8 cellular contexts compared by ENCODE assay signal in the genomic region with DNA sequence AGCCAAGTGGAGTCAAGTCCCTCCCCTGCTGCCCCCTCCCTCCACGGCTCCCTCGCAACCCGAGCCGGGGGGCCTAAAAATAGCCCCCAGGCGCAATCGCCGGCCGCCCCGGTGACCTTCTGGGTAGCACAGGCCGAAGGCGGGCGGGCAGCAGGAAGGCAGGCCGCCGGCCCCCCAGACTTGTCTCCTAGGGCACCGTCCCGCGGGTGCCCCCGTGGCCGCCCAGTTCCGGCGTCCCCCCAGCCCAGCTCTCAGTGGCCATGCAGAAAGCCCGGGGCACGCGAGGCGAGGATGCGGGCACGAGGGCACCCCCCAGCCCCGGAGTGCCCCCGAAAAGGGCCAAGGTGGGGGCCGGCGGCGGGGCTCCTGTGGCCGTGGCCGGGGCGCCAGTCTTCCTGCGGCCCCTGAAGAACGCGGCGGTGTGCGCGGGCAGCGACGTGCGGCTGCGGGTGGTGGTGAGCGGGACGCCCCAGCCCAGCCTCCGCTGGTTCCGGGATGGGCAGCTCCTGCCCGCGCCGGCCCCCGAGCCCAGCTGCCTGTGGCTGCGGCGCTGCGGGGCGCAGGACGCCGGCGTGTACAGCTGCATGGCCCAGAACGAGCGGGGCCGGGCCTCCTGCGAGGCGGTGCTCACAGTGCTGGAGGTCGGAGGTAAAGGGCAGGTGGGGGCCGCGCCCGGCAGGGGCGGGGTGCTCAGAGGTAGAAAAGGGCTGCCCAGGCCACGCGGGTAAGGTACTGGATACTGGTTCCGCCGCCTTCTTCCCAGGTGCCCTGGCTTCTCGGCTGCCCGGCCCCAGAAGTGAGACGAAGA. TPM values are rescaled to one million over a fixed set of nuclear protein-coding genes. Genes with fewer than 3 reads are reported as not detected.
DNase-seq lines count a peak whose midpoint lies in the region; ATAC-seq and TF ChIP-seq lines count a peak whose summit lies in the region.

SPEG (plus strand) TSS at position 126 of the 808 bp plus-strand sequence; CDS start at position 261, 135 bp downstream.

- 56% methylated on average over 6 of the region's 77 CpGs for WGBS in esophagus muscularis mucosa
- 19% methylated on average over 44 of the region's 77 CpGs; no CpG with 5 or more reads in 1 of the 2 donors for WGBS in transverse colon (ENCODE audit: low coverage in 1 of 2), 2 donors

- H3K4me3 ChIP-seq in esophagus muscularis mucosa: peak within 1 kb of the TSS; percentile 53 to 63 (median 57)
- H3K4me3 ChIP-seq in mucosa of rectum (ENCODE audit: low read length in 2 of 2): no peak within 1 kb of the TSS
- H3K4me3 ChIP-seq in transverse colon: peak within 1 kb of the TSS in 2 of 4 donors; percentile 14 to 24

- H3K27me3 ChIP-seq in esophagus muscularis mucosa: peaks cover 0 to 24% (median 0%) of the 10 kb centered on the region in 4 donors
- peaks cover 17 to 31% of the 10 kb centered on the region in 2 donors for H3K27me3 ChIP-seq in mucosa of rectum (ENCODE audit: control insufficient read depth in 2 of 2, insufficient read depth in 2 of 2, low read length in 2 of 2)
- H3K27me3 ChIP-seq in transverse colon: peaks cover 48% of the 10 kb centered on the region

- ATAC-seq in HG02970 (IDR thresholded peaks at IDR 0.05; ENCODE audit: low FRiP score, unreplicated experiment): no peak

- intact Hi-C loops in esophagus muscularis mucosa (cut with DNase I): no loop called here
- intact Hi-C loops in transverse colon (cut with DNase I; ENCODE audit: low total_unique reads): no loop called here

- no peaks in the 10 kb centered on the region for H3K36me3 ChIP-seq in esophagus muscularis mucosa
- no peaks in the 10 kb centered on the region for H3K36me3 ChIP-seq in mucosa of rectum (ENCODE audit: control insufficient read depth in 2 of 2, insufficient read depth in 2 of 2, low read length in 2 of 2)
- no peaks in the 10 kb centered on the region for H3K36me3 ChIP-seq in transverse colon

- H3K9ac ChIP-seq in mucosa of rectum (ENCODE audit: low read depth in 1 of 2, low read length in 2 of 2): no peak within 1 kb of the TSS

- DNase-seq in NCI-H2227 (lab: John Stamatoyannopoulos, UW; ENCODE audit: unreplicated experiment): peak; percentile 33
- no peak for DNase-seq in NCI-H2227 treated with DMSO at 0.1 percent for 48 hours (lab: John Stamatoyannopoulos, UW)
- DNase-seq in esophagus muscularis mucosa (ENCODE audit: extremely low spot score): no peak
- no peak for DNase-seq in transverse colon
- DNase-seq in NCI-H1417 treated with DMSO at 0.1 percent for 48 hours (lab: John Stamatoyannopoulos, UW): no peak
- no peak for DNase-seq in NCI-H2081 treated with DMSO at 0.1 percent for 48 hours (lab: John Stamatoyannopoulos, UW)

- no peak for TF ChIP-seq POLR2A in esophagus muscularis mucosa (IDR thresholded peaks at IDR 0.05; ENCODE audit: low read depth)
- TF ChIP-seq POLR2A in transverse colon (IDR thresholded peaks at IDR 0.05): no peak

- no peak for TF ChIP-seq CTCF in esophagus muscularis mucosa (IDR thresholded peaks at IDR 0.05)
- no peak for TF ChIP-seq CTCF in transverse colon (IDR thresholded peaks at IDR 0.05)

- TF ChIP-seq EP300 in esophagus muscularis mucosa (IDR thresholded peaks at IDR 0.05) (no peak), transverse colon (IDR thresholded peaks at IDR 0.05; ENCODE audit: low read depth) (no peak)

- no peaks in the 10 kb centered on the region for H3K9me3 ChIP-seq in esophagus muscularis mucosa
- H3K9me3 ChIP-seq in mucosa of rectum (ENCODE audit: control insufficient read depth in 2 of 2, low read length in 2 of 2): no peaks in the 10 kb centered on the region
- H3K9me3 ChIP-seq in transverse colon: no peaks in the 10 kb centered on the region

- H3K27ac ChIP-seq in esophagus muscularis mucosa (replicated peaks in 1 of 4) (peak within 1 kb of the TSS; percentile 94 to 99 (median 96)), mucosa of rectum (ENCODE audit: low read depth in 2 of 2, low read length in 2 of 2) (peak within 1 kb of the TSS; percentile 60 to 61), transverse colon (peak within 1 kb of the TSS; percentile 84 to 96 (median 85))

- peaks cover 23 to 85% (median 78%) of the 10 kb centered on the region in 4 donors for H3K4me1 ChIP-seq in esophagus muscularis mucosa
- H3K4me1 ChIP-seq in mucosa of rectum (ENCODE audit: control insufficient read depth in 2 of 2, insufficient read depth in 2 of 2, low read length in 2 of 2): no peaks in the 10 kb centered on the region
- H3K4me1 ChIP-seq in transverse colon: peaks cover 6 to 21% (median 16%) of the 10 kb centered on the region in 4 donors

- in situ Hi-C loops in transverse colon (cut with MboI; ENCODE audit: low pct_ligation_motif_present in 1 of 4, low pct_unique_long_range_greater_than_20kb in 1 of 4, low sequenced_read_pairs in 3 of 4): no loop called here

RNA-seq across cellular contexts. Expression of gene SPEG, which starts in this region (rescaled TPM):
- total RNA-seq in esophagus muscularis mucosa (100 to 1,000 TPM; 115 to 251 (median 180) TPM), transverse colon (10 to 100 TPM; 26.5 to 95.8 (median 48.5) TPM)

Comparison
In these comparisons a context has a peak if more than half of its experiments do, and no peak if none do; other contexts are left out.
1. H3K4me3 ChIP-seq: peak in esophagus muscularis mucosa (4 of 4); none in mucosa of rectum (0 of 2).
2. Peak in every context shown above with its lines, with median percentiles within 50 percentile points of each other: H3K27ac ChIP-seq.